Comparison of ENCODE assay signal across 9 cellular contexts in genomic region chr12:104448031-104448430, GRCh38.
"Had no signal": no experiment of that assay in that cellular context is flagged by ENCODE, and none has a peak within 500 bp of the region (broad histone marks: within the 10 kb centered on the region; RNA-seq: fewer than 3 reads in every experiment).

No MANE protein-coding gene starts in this region.

- H3K4me1 ChIP-seq: HAP-1 had no signal

- H3K27ac ChIP-seq: GM23248 had no signal

- H2AFZ ChIP-seq: GM23248, GM23338 had no signal

- DNase-seq: GM23248, GOT3, H7, H9, HCEC 1CT, HFFc6 had no signal

- H3K4me3 Mint-ChIP-seq: GM23338, H9, HFFc6 had no signal

- H3K9ac ChIP-seq: GM23248 had no signal

- H3K36me3 ChIP-seq: HAP-1 had no signal

- ATAC-seq: GM23338, HCT116 had no signal

- H3K4me3 ChIP-seq: GM23248, GM23338, HAP-1 had no signal

- H3K4me2 ChIP-seq: GM23338 had no signal

- H3K27ac Mint-ChIP-seq: GM23338, HFFc6 had no signal

- H3K9me3 ChIP-seq: HAP-1 had no signal
